8 cellular contexts compared by ENCODE assay signal in the genomic region with DNA sequence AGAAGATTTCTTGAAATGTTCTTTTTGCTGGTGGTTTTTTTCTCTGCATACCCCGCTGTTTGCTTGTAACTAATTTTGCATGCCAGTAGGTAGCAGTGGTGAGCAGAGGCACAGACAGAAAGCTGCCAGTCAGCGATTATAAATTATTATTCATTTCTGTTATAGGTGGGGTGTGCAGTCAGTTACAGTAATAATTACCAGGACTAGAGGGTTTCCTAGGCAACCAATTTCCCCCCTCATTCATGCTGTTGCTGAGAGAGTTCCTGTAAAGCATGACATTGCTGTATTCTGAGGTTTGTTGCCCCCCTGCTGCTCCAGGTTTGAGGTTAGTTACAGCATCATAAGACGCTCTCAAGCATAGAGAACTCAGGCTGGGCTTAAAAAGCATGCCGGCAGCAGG.
DNase-seq lines count a peak whose midpoint lies in the region; ATAC-seq, FAIRE-seq and TF ChIP-seq lines count a peak whose summit lies in the region.

No MANE protein-coding gene starts in this region.

- H3K9me3 ChIP-seq in A549 (no peaks in the 10 kb centered on the region), mammary epithelial cell (replicated peaks; ENCODE audit: insufficient read depth, low read length) (no peaks in the 10 kb centered on the region), small intestine (ENCODE audit: control insufficient read depth, low read depth) (no peaks in the 10 kb centered on the region)

- no peaks in the 10 kb centered on the region for H3K79me2 ChIP-seq in mammary epithelial cell (ENCODE audit: insufficient read depth, low read length)

- H3K27ac ChIP-seq in A549 (no peak overlapping the region), mammary epithelial cell (ENCODE audit: insufficient read depth, low read depth, low read length) (no peak overlapping the region), small intestine (ENCODE audit: low read depth in 1 of 2, low read length in 1 of 2) (no peak overlapping the region)

- H3K27me3 ChIP-seq in mammary epithelial cell (ENCODE audit: insufficient read depth, low read length) (no peaks in the 10 kb centered on the region), small intestine (ENCODE audit: control insufficient read depth in 2 of 2, insufficient read depth in 2 of 2, low read length in 2 of 2) (no peaks in the 10 kb centered on the region)

- H3K4me3 ChIP-seq in A549 (no peak overlapping the region), mammary epithelial cell (replicated peaks in 1 of 3; ENCODE audit: insufficient read depth in 1 of 3, low read depth in 2 of 3, low read length in 3 of 3) (no peak overlapping the region), small intestine (ENCODE audit: low read depth in 1 of 2, low read length in 2 of 2) (no peak overlapping the region)

- peak; percentile 67 for TF ChIP-seq CTCF in A549 (IDR thresholded peaks at IDR 0.05)
- TF ChIP-seq CTCF in GM13976 (IDR thresholded peaks at IDR 0.05; ENCODE audit: borderline replicate concordance, control extremely low read depth, extremely low read depth, insufficient read depth, missing control alignments), result peak; percentile 45
- TF ChIP-seq CTCF in mammary epithelial cell (conservative IDR thresholded peaks at IDR 0.05 in 1 of 2, IDR thresholded peaks at IDR 0.05 in 1 of 2; ENCODE audit: extremely low read depth in 1 of 2, insufficient read depth in 1 of 2, low read depth in 1 of 2, low read length in 2 of 2), result peak; percentile 9 to 44

- H3K4me2 ChIP-seq in A549 (no peak overlapping the region), mammary epithelial cell (ENCODE audit: insufficient read depth, low read depth, low read length) (no peak overlapping the region)

- no peaks in the 10 kb centered on the region for H3K4me1 ChIP-seq in A549
- no peaks in the 10 kb centered on the region for H3K4me1 ChIP-seq in mammary epithelial cell (ENCODE audit: insufficient read depth, low read length)
- H3K4me1 ChIP-seq in small intestine (ENCODE audit: control insufficient read depth in 2 of 2, insufficient read depth in 1 of 2, low read depth in 1 of 2, low read length in 1 of 2), result no peaks in the 10 kb centered on the region

- peak; percentile 62 to 64 for TF ChIP-seq RAD21 in A549 (conservative IDR thresholded peaks at IDR 0.05 in 1 of 2, IDR thresholded peaks at IDR 0.05 in 1 of 2)

- BruUV-seq in mammary epithelial cell (replicated peaks; lab: Mats Ljungman, UMichigan), result no TSS peak

- ATAC-seq in A549 (peak; percentile 72 to 80), HG03280 (IDR thresholded peaks at IDR 0.05; ENCODE audit: unreplicated experiment) (no peak)

- POLR2A ChIA-PET in A549 (lab: Yijun Ruan, JAX), result interaction anchor here (0.5 kb wide), 1 partner anchor 69 kb away, joined by 3 read pairs; no protein-coding TSS in a partner anchor

- no peak for TF ChIP-seq POLR2A in A549 (IDR thresholded peaks at IDR 0.05; ENCODE audit: low read length)

- no peak overlapping the region for H2AFZ ChIP-seq in mammary epithelial cell (ENCODE audit: low read depth, low read length)

- DNase-seq in A549 (ENCODE audit: low read depth in 1 of 2, low spot score in 1 of 2) (peak in 1 of 2 experiments; percentile 48), GM13976 (ENCODE audit: low spot score) (no peak), HT-29 (ENCODE audit: low spot score) (peak; percentile 23), mammary epithelial cell (no peak), non-pigmented ciliary epithelial cell (ENCODE audit: low read depth) (peak; percentile 6), MV-4-11 (lab: John Stamatoyannopoulos, UW) (no peak), small intestine (no peak)

- WGBS in A549 (ENCODE audit: missing lambda C conversion rate), result 69% methylated on average over 4 of the region's 4 CpGs
- WGBS in mammary epithelial cell (ENCODE audit: low coverage, missing lambda C conversion rate), result 79% methylated on average over 4 of the region's 4 CpGs
- WGBS in small intestine, 3 donors, result 38 to 42% (median 41%) methylated on average over 4 of the region's 4 CpGs

- dilution Hi-C loops in mammary epithelial cell (cut with HindIII; ENCODE audit: low sequenced_read_pairs), result no loop called here

- CTCF ChIA-PET in A549 (lab: Yijun Ruan, JAX), result interaction anchor here (0.7 to 4.6 kb wide), 14 partner anchors 8 to 609 kb away, joined by 3 to 18 read pairs (median 4); no protein-coding TSS in a partner anchor
- CTCF ChIA-PET in mammary epithelial cell (lab: Charles Lee; ENCODE audit: low non-redundant PET), result interaction anchor here (0.6 kb wide), 1 partner anchor 12 kb away, joined by 4 read pairs; no protein-coding TSS in a partner anchor

- TF ChIP-seq EP300 in A549 (IDR thresholded peaks at IDR 0.05), result no peak

- in situ Hi-C loops in GM13976 (cut with MboI; ENCODE audit: low sequenced_read_pairs, unreplicated experiment), result no loop called here
- in situ Hi-C loops in mammary epithelial cell (cut with MboI; ENCODE audit: low sequenced_read_pairs in 2 of 2), result no loop called here

- intact Hi-C loops in mammary epithelial cell (cut with micrococcal nuclease), result no loop called here

- FAIRE-seq in A549 (lab: Jason Lieb, UNC) (peak; percentile 63), small intestine (lab: Jason Lieb, UNC) (no peak)

- H4K20me1 ChIP-seq in mammary epithelial cell (ENCODE audit: insufficient read depth, low read length), result no peaks in the 10 kb centered on the region

- H3K36me3 ChIP-seq in mammary epithelial cell (ENCODE audit: insufficient read depth, low read length) (no peaks in the 10 kb centered on the region), small intestine (ENCODE audit: control insufficient read depth in 2 of 2, insufficient read depth in 2 of 2, low read length in 2 of 2) (no peaks in the 10 kb centered on the region)

- H3K9ac ChIP-seq in mammary epithelial cell (ENCODE audit: insufficient read depth, low read length), result no peak overlapping the region

TF ChIP-seq in A549, 52 proteins besides CTCF, POLR2A, EP300 and RAD21:
- TF ChIP-seq MAFK (IDR thresholded peaks at IDR 0.05; ENCODE audit: partially characterized antibody), result peak; percentile 97
- TF ChIP-seq ZC3H11A (IDR thresholded peaks at IDR 0.05), result 0 out of 2 replicates have a peak, but pooled peaks have one; percentile 4
- peak; percentile 53; the same call in 2 of the 3 replicates for TF ChIP-seq SMC3 (IDR thresholded peaks at IDR 0.05)
- TF ChIP-seq POLR2AphosphoS2 (conservative IDR thresholded peaks at IDR 0.05; ENCODE audit: low read length), result no peak

Comparison
In these comparisons a context has a peak if more than half of its experiments do, and no peak if none do; other contexts are left out.
1. DNase-seq: peak in HT-29 (single experiment) and non-pigmented ciliary epithelial cell (single experiment); none in GM13976 (single experiment), mammary epithelial cell (single experiment), MV-4-11 (single experiment) and small intestine (single experiment).
2. Peak in every context shown above with its lines, with median percentiles within 50 percentile points of each other: CTCF ChIP-seq.